In genomic region chr11:64842851-64843841, GRCh38 we compare ENCODE assay signal across 8 cellular contexts. TPM values are rescaled to one million over a fixed set of nuclear protein-coding genes. Genes with fewer than 3 reads are reported as not detected.
A peak's percentile ranks its signal among the peaks of the same experiment; 100 is the strongest.
DNase-seq lines count a peak whose midpoint lies in the region; ATAC-seq and TF ChIP-seq lines count a peak whose summit lies in the region.

No MANE protein-coding gene starts in this region.

- intact Hi-C loops in CD4-positive, alpha-beta memory T cell (cut with micrococcal nuclease): loop anchor here (5.0 kb wide), 1 partner anchor 41 kb away; the partner anchor contains the start of gene MAP4K2
- intact Hi-C loops in head of caudate nucleus (cut with DNase I): no loop called here

- peaks cover 0 to 5% of the 10 kb centered on the region in 2 donors for H3K36me3 Mint-ChIP-seq in CD4-positive, alpha-beta memory T cell
- H3K36me3 Mint-ChIP-seq in brain (no peaks in the 10 kb centered on the region), naive B cell (peaks cover 0 to 7% of the 10 kb centered on the region in 2 donors)

- no peaks in the 10 kb centered on the region for H3K9me3 Mint-ChIP-seq in CD4-positive, alpha-beta memory T cell
- H3K9me3 Mint-ChIP-seq in brain: no peaks in the 10 kb centered on the region
- no peaks in the 10 kb centered on the region for H3K9me3 Mint-ChIP-seq in naive B cell

- POLR2A ChIA-PET in CD4-positive, alpha-beta memory T cell (lab: Charles Lee; ENCODE audit: partially characterized antibody): interaction anchor here (0.5 to 28.8 kb wide), 9 partner anchors 8 to 1213 kb away, joined by 3 to 2105 read pairs (median 7); partner anchors contain the start of genes ARL2, EHD1, FAU and MEN1

- no peaks in the 10 kb centered on the region for H3K27me3 Mint-ChIP-seq in CD4-positive, alpha-beta memory T cell
- H3K27me3 Mint-ChIP-seq in brain (peaks cover 36% of the 10 kb centered on the region), naive B cell (no peaks in the 10 kb centered on the region)

- no peaks in the 10 kb centered on the region for H3K9me3 ChIP-seq in CD4-positive, alpha-beta memory T cell (ENCODE audit: control insufficient read depth in 1 of 2, low read length in 2 of 2)
- no peaks in the 10 kb centered on the region for H3K9me3 ChIP-seq in HUES48 (ENCODE audit: control insufficient read depth, insufficient read depth, low read length)

- peaks cover 28% of the 10 kb centered on the region for H3K4me1 ChIP-seq in CD4-positive, alpha-beta memory T cell (ENCODE audit: insufficient read depth, low read length)
- H3K4me1 ChIP-seq in HUES48 (ENCODE audit: control insufficient read depth, insufficient read depth, low read length): peaks cover 23% of the 10 kb centered on the region

- peak overlapping the region; percentile 79 to 92 (median 82) for H3K4me3 Mint-ChIP-seq in CD4-positive, alpha-beta memory T cell
- H3K4me3 Mint-ChIP-seq in brain (peak overlapping the region; percentile 43 to 86 (median 74)), naive B cell (peak overlapping the region; percentile 73 to 92 (median 84))

- no peak for DNase-seq in CD4-positive, alpha-beta memory T cell
- DNase-seq in naive B cell (no peak), head of caudate nucleus (no peak), NK-92 (lab: John Stamatoyannopoulos, UW; ENCODE audit: unreplicated experiment) (no peak), cortex of kidney (lab: John Stamatoyannopoulos, UW) (no peak)

- H3K36me3 ChIP-seq in CD4-positive, alpha-beta memory T cell (ENCODE audit: insufficient read depth, low read length): no peaks in the 10 kb centered on the region
- H3K36me3 ChIP-seq in HUES48 (ENCODE audit: control insufficient read depth, insufficient read depth, low read length): peaks cover 22% of the 10 kb centered on the region

- H3K27ac Mint-ChIP-seq in CD4-positive, alpha-beta memory T cell: peak overlapping the region in 5 of 7 donors; percentile 30 to 88 (median 43)
- H3K27ac Mint-ChIP-seq in brain (peak overlapping the region in 3 of 5 experiments; percentile 52 to 82 (median 78)), naive B cell (peak overlapping the region in 2 of 6 donors; percentile 13 to 77)

- H3K4me3 ChIP-seq in CD4-positive, alpha-beta memory T cell (ENCODE audit: low read length in 2 of 2): no peak overlapping the region
- peak overlapping the region; percentile 62 for H3K4me3 ChIP-seq in HUES48 (ENCODE audit: low read depth, low read length)

- H3K9ac ChIP-seq in HUES48 (ENCODE audit: low read depth, low read length): no peak overlapping the region

- H3K4me1 Mint-ChIP-seq in CD4-positive, alpha-beta memory T cell: peaks cover 12 to 31% (median 23%) of the 10 kb centered on the region in 4 donors
- H3K4me1 Mint-ChIP-seq in brain: peaks cover 19% of the 10 kb centered on the region
- peaks cover 24 to 37% (median 28%) of the 10 kb centered on the region in 3 donors for H3K4me1 Mint-ChIP-seq in naive B cell

- no peaks in the 10 kb centered on the region for H3K27me3 ChIP-seq in CD4-positive, alpha-beta memory T cell (ENCODE audit: insufficient read depth, low read length)
- H3K27me3 ChIP-seq in HUES48 (ENCODE audit: control insufficient read depth, insufficient read depth, low read length): no peaks in the 10 kb centered on the region

- no peak for ATAC-seq in naive B cell (ENCODE audit: low read depth in 2 of 2)
- no peak for ATAC-seq in GM21447 (IDR thresholded peaks at IDR 0.05; ENCODE audit: unreplicated experiment)

- TF ChIP-seq CTCF in brain (conservative IDR thresholded peaks at IDR 0.05): no peak

- CTCF ChIA-PET in CD4-positive, alpha-beta memory T cell (lab: Charles Lee; ENCODE audit: partially characterized antibody): interaction anchor here (0.9 to 29.7 kb wide), 5 partner anchors 20 to 99 kb away, joined by 3 to 1245 read pairs (median 4); partner anchors contain the start of genes EHD1 and RASGRP2

- no peak overlapping the region for H3K27ac ChIP-seq in CD4-positive, alpha-beta memory T cell (ENCODE audit: low read depth, low read length)
- H3K27ac ChIP-seq in HUES48 (ENCODE audit: low read depth, low read length): peak overlapping the region; percentile 79

RNA-seq across cellular contexts. Expression of gene CDC42BPG, which starts 1.3 kb away (rescaled TPM):
- 1 to 10 TPM; 6.2 to 9.0 TPM for total RNA-seq in CD4-positive, alpha-beta memory T cell
- under 1 TPM in 1 of 2 donors, not detected in 1; 0.62 TPM for polyA plus RNA-seq in CD4-positive, alpha-beta memory T cell
- polyA plus RNA-seq in brain (ENCODE audit: insufficient read depth, low read depth, low replicate concordance) (9.5 TPM), naive B cell (ENCODE audit: low read depth in 6 of 6) (under 1 TPM in 4 of 6 donors, not detected in 2; 0.17 to 0.57 (median 0.33) TPM)

RNA-seq across cellular contexts. Expression of gene MEN1, which starts 32.8 kb away (rescaled TPM):
- 10 to 100 TPM; 41.3 to 42.7 TPM for total RNA-seq in CD4-positive, alpha-beta memory T cell
- 10 to 100 TPM; 22.4 to 42.1 TPM for polyA plus RNA-seq in CD4-positive, alpha-beta memory T cell
- polyA plus RNA-seq in brain (ENCODE audit: insufficient read depth, low read depth, low replicate concordance): 59.7 TPM
- polyA plus RNA-seq in naive B cell (ENCODE audit: low read depth in 6 of 6): 10 to 100 TPM; 12.3 to 49.5 (median 27.4) TPM

RNA-seq across cellular contexts. Expression of gene EHD1, which starts 35.3 kb away (rescaled TPM):
- 100 to 1,000 TPM; 268 to 279 TPM for total RNA-seq in CD4-positive, alpha-beta memory T cell
- 100 to 1,000 TPM; 125 to 200 TPM for polyA plus RNA-seq in CD4-positive, alpha-beta memory T cell
- 43.9 TPM for polyA plus RNA-seq in brain (ENCODE audit: insufficient read depth, low read depth, low replicate concordance)
- polyA plus RNA-seq in naive B cell (ENCODE audit: low read depth in 6 of 6): 100 to 1,000 TPM in 2 of 6 donors, 10 to 100 TPM in 4; 65.3 to 119 (median 90.7) TPM

RNA-seq across cellular contexts. Expression of gene MAP4K2, which starts 40.1 kb away (rescaled TPM):
- total RNA-seq in CD4-positive, alpha-beta memory T cell: 100 to 1,000 TPM; 122 to 128 TPM
- 10 to 100 TPM; 32.3 to 57.2 TPM for polyA plus RNA-seq in CD4-positive, alpha-beta memory T cell
- polyA plus RNA-seq in brain (ENCODE audit: insufficient read depth, low read depth, low replicate concordance) (18.6 TPM), naive B cell (ENCODE audit: low read depth in 6 of 6) (10 to 100 TPM; 29.8 to 65.0 (median 39.7) TPM)
